In the genomic region with DNA sequence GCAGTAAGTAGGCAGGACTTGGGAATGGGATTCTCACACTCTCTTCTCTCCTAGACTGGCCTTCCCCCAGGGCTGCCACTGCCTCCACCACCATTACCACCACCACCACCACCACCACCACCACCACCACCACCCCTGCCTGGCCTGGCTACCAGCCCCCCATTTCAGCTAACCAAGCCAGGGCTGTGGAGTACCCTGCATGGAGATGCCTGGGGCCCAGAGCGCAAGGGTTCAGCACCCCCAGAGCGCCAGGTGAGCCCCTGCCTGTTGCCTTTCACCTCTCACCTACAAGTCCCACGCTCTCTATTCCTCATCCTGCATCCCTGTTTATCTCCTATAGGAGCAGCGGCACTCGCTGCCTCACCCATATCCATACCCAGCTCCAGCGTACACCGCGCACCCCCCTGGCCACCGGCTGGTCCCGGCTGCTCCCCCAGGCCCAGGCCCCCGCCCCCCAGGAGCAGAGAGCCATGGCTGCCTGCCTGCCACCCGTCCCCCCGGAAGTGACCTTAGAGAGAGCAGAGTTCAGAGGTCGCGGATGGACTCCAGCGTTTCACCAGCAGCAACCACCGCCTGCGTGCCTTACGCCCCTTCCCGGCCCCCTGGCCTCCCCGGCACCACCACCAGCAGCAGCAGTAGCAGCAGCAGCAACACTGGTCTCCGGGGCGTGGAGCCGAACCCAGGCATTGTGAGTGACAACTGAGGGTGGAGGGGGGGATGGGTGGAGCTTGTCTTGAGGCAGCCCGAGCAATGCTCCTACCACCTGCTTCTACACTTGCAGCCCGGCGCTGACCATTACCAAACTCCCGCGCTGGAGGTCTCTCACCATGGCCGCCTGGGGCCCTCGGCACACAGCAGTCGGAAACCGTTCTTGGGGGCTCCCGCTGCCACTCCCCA, we compare ENCODE assay signal across 19 cellular contexts. TPM values are rescaled to one million over a fixed set of nuclear protein-coding genes. Genes with fewer than 3 reads are reported as not detected.
DNase-seq lines count a peak whose midpoint lies in the region; ATAC-seq and TF ChIP-seq lines count a peak whose summit lies in the region.
"Had no signal": no experiment of that assay in that cellular context is flagged by ENCODE, and none has a peak within 500 bp of the region (broad histone marks: within the 10 kb centered on the region; RNA-seq: fewer than 3 reads in every experiment).

No MANE protein-coding gene starts in this region.

- intact Hi-C loops in Calu3 (cut with micrococcal nuclease; ENCODE audit: unreplicated experiment) (no loop called here), mucosa of descending colon (cut with DNase I, micrococcal nuclease) (no loop called here)

- no peaks in the 10 kb centered on the region for H3K4me1 Mint-ChIP-seq in Calu3 (ENCODE audit: low read depth, unreplicated experiment)

- H3K4me3 ChIP-seq in mucosa of descending colon = no peak overlapping the region
- H3K4me3 ChIP-seq: cardiac muscle cell, vagina had no signal

- DNase-seq in Calu3 (no peak), mucosa of descending colon (peak; percentile 30 to 59 (median 38)), NCI-H1694 (lab: John Stamatoyannopoulos, UW) (no peak), CD1c-positive myeloid dendritic cell (ENCODE audit: extremely low spot score) (no peak), NCI-H2196 treated with DMSO at 0.1 percent for 48 hours (lab: John Stamatoyannopoulos, UW; ENCODE audit: unreplicated experiment) (no peak)
- DNase-seq in activated naive CD4-positive, alpha-beta T cell treated with anti-CD3 and anti-CD28 coated beads, Interleukin-2, amount 50 U/mL, for 72 hours (ENCODE audit: low spot score in 2 of 2) = no peak
- DNase-seq: activated naive CD8-positive, alpha-beta T cell treated with anti-CD3 and anti-CD28 coated beads, Interleukin-2, amount 10 ng/mL, durations not matched to agents 7 days and 5 days; BE2C; DMS79 treated with DMSO at 0.1 percent for 48 hours; GOT3; mammary epithelial cell; NCI-H1048; RPMI8226; T-helper 1 cell had no signal

- no peaks in the 10 kb centered on the region for H3K27me3 Mint-ChIP-seq in Calu3 (ENCODE audit: unreplicated experiment)
- H3K27me3 Mint-ChIP-seq: activated naive CD8-positive, alpha-beta T cell treated with anti-CD3 and anti-CD28 coated beads, Interleukin-2, amount 10 ng/mL, durations not matched to agents 7 days and 5 days had no signal

- peak overlapping the region; percentile 99; the same call in 1 of the 2 replicates for H3K27ac ChIP-seq in 22Rv1
- H3K27ac ChIP-seq: cardiac muscle cell, vagina had no signal

- no peak for ATAC-seq in activated naive CD4-positive, alpha-beta T cell treated with anti-CD3 and anti-CD28 coated beads, Interleukin-2, amount 50 U/mL, for 72 hours
- ATAC-seq in mucosa of descending colon (no peak), GM21381 (IDR thresholded peaks at IDR 0.05; ENCODE audit: unreplicated experiment) (no peak)
- ATAC-seq: activated CD4-positive, CD25-positive, alpha-beta regulatory T cell treated with anti-CD3 and anti-CD28 coated beads, Interleukin-2, amount 50 U/mL, for 24 hours had no signal

- TF ChIP-seq CTCF in 22Rv1 (IDR thresholded peaks at IDR 0.05) = no peak
- no peak for TF ChIP-seq CTCF in Calu3 (IDR thresholded peaks at IDR 0.05; ENCODE audit: unreplicated experiment)
- TF ChIP-seq CTCF in mucosa of descending colon (IDR thresholded peaks at IDR 0.05) = no peak

- CTCF ChIA-PET in Calu3 (lab: Charles Lee) = no interaction called here

- peaks cover 86% of the 10 kb centered on the region for H3K36me3 Mint-ChIP-seq in Calu3 (ENCODE audit: insufficient read depth, unreplicated experiment)
- peaks cover 5 to 6% of the 10 kb centered on the region in 2 donors for H3K36me3 Mint-ChIP-seq in activated naive CD4-positive, alpha-beta T cell treated with anti-CD3 and anti-CD28 coated beads, Interleukin-2, amount 50 U/mL, for 72 hours

- peak overlapping the region; percentile 52 for H3K27ac Mint-ChIP-seq in Calu3 (ENCODE audit: unreplicated experiment)
- H3K27ac Mint-ChIP-seq in activated naive CD4-positive, alpha-beta T cell treated with anti-CD3 and anti-CD28 coated beads, Interleukin-2, amount 50 U/mL, for 72 hours = peak overlapping the region; percentile 32 to 68
- H3K27ac Mint-ChIP-seq: activated naive CD8-positive, alpha-beta T cell treated with anti-CD3 and anti-CD28 coated beads, Interleukin-2, amount 10 ng/mL, durations not matched to agents 7 days and 5 days had no signal

- peaks cover 16% of the 10 kb centered on the region for H3K4me1 ChIP-seq in mucosa of descending colon (ENCODE audit: low read depth)

- no peaks in the 10 kb centered on the region for H3K36me3 ChIP-seq in mucosa of descending colon (ENCODE audit: low read depth)

- no TSS peak for BruUV-seq in Calu3 (replicated peaks; lab: Mats Ljungman, UMichigan)

- peak overlapping the region; percentile 33 for H3K4me3 Mint-ChIP-seq in Calu3 (ENCODE audit: low read depth, unreplicated experiment)
- H3K4me3 Mint-ChIP-seq: activated naive CD8-positive, alpha-beta T cell treated with anti-CD3 and anti-CD28 coated beads, Interleukin-2, amount 10 ng/mL, durations not matched to agents 7 days and 5 days had no signal

- H3K9me3 Mint-ChIP-seq in Calu3 (ENCODE audit: low read depth, unreplicated experiment) = no peaks in the 10 kb centered on the region
- H3K9me3 Mint-ChIP-seq in activated naive CD4-positive, alpha-beta T cell treated with anti-CD3 and anti-CD28 coated beads, Interleukin-2, amount 50 U/mL, for 72 hours = no peaks in the 10 kb centered on the region
- H3K9me3 Mint-ChIP-seq: activated naive CD8-positive, alpha-beta T cell treated with anti-CD3 and anti-CD28 coated beads, Interleukin-2, amount 10 ng/mL, durations not matched to agents 7 days and 5 days had no signal

- no peaks in the 10 kb centered on the region for H3K9me3 ChIP-seq in mucosa of descending colon
- H3K9me3 ChIP-seq: BE2C, vagina had no signal

RNA-seq across cellular contexts. Expression of gene TMEM88, which starts 7.9 kb away (rescaled TPM):
- total RNA-seq in Calu3 (2022) (2.9 and 3.6 TPM in 2 replicates), mucosa of descending colon (1 to 10 TPM; 3.5 to 8.5 (median 6.9) TPM)
- 1 to 10 TPM; 1.3 to 1.8 TPM for total RNA-seq in activated naive CD4-positive, alpha-beta T cell treated with anti-CD3 and anti-CD28 coated beads, Interleukin-2, amount 50 U/mL, for 72 hours

RNA-seq across cellular contexts. Expression of gene NAA38, which starts 10.3 kb away (rescaled TPM):
- total RNA-seq in Calu3 (2022) (36.3 and 36.6 TPM in 2 replicates), mucosa of descending colon (10 to 100 TPM; 51.2 to 73.5 (median 58.2) TPM)
- 100 to 1,000 TPM in 1 of 2 donors, 10 to 100 TPM in 1; 91.4 to 103 TPM for total RNA-seq in activated naive CD4-positive, alpha-beta T cell treated with anti-CD3 and anti-CD28 coated beads, Interleukin-2, amount 50 U/mL, for 72 hours

RNA-seq across cellular contexts. Expression of gene CYB5D1, which starts 10.8 kb away (rescaled TPM):
- total RNA-seq in Calu3 (2022) (8.0 and 8.4 TPM in 2 replicates), mucosa of descending colon (10 to 100 TPM; 11.5 to 17.0 (median 12.2) TPM)
- total RNA-seq in activated naive CD4-positive, alpha-beta T cell treated with anti-CD3 and anti-CD28 coated beads, Interleukin-2, amount 50 U/mL, for 72 hours = 10 to 100 TPM in 1 of 2 donors, 1 to 10 TPM in 1; 8.0 to 20.2 TPM

RNA-seq across cellular contexts. Expression of gene KDM6B, which starts 13.0 kb away (rescaled TPM):
- 29.0 and 37.3 TPM in 2 replicates for total RNA-seq in Calu3 (2022)
- 10 to 100 TPM; 34.9 to 41.2 TPM for total RNA-seq in activated naive CD4-positive, alpha-beta T cell treated with anti-CD3 and anti-CD28 coated beads, Interleukin-2, amount 50 U/mL, for 72 hours
- total RNA-seq in mucosa of descending colon = 10 to 100 TPM; 44.3 to 73.6 (median 54.6) TPM

RNA-seq across cellular contexts. Expression of gene CHD3, which starts 41.6 kb away (rescaled TPM):
- total RNA-seq in Calu3 (2022) (108 and 116 TPM in 2 replicates), mucosa of descending colon (100 to 1,000 TPM in 1 of 3 donors, 10 to 100 TPM in 2; 52.7 to 151 (median 56.5) TPM)
- total RNA-seq in activated naive CD4-positive, alpha-beta T cell treated with anti-CD3 and anti-CD28 coated beads, Interleukin-2, amount 50 U/mL, for 72 hours = 100 to 1,000 TPM; 182 to 212 TPM

Comparison
In these comparisons a context has a peak if more than half of its experiments do, and no peak if none do; other contexts are left out.
1. DNase-seq: peak in mucosa of descending colon (3 of 3); none in Calu3 (single experiment), activated naive CD4-positive, alpha-beta T cell treated with anti-CD3 and anti-CD28 coated beads, Interleukin-2, amount 50 U/mL, for 72 hours (0 of 2), NCI-H1694 (single experiment), CD1c-positive myeloid dendritic cell (single experiment) and NCI-H2196 treated with DMSO at 0.1 percent for 48 hours (single experiment).